In the genomic region with DNA sequence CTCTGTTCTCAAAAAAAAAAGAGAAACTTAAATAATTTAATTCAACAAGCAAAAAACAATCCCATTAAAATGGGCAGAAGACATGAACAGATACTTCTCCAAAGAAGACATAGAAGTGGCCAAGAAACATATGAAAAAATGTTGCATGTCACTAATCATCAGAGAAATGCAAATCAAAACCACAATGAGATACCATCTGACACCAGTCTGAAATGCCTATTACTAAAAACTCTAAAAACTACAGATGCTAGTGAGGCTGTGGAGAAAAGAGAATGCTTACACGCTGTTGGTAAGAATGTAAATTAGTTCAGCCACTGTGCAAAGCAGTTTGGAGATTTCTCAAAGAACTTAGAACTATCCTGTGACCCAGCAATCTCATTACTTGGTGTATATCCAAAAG, we compare ENCODE assay signal across 16 cellular contexts.
"Had no signal": no experiment of that assay in that cellular context is flagged by ENCODE, and none has a peak within 500 bp of the region (broad histone marks: within the 10 kb centered on the region; RNA-seq: fewer than 3 reads in every experiment).

No MANE protein-coding gene starts in this region.

- H3K27me3 ChIP-seq: testis, upper lobe of right lung had no signal

- H3K27ac ChIP-seq: parathyroid adenoma, testis, upper lobe of right lung had no signal

- DNase-seq: activated B cell treated with CpG ODN at 0.5 μM for 24 hours; activated CD4-positive, alpha-beta T cell treated with anti-CD3 and anti-CD28 coated beads, Interleukin-2, amount 10 ng/mL, durations not matched to agents 7 days and 5 days; activated CD8-positive, alpha-beta memory T cell treated with anti-CD3 and anti-CD28 coated beads for 24 hours; activated naive CD4-positive, alpha-beta T cell treated with anti-CD3 and anti-CD28 coated beads, Interleukin-2, amount 10 ng/mL, durations not matched to agents 7 days and 5 days; activated T-cell treated with anti-CD3 and anti-CD28 coated beads for 4 hours; amniotic stem cell; cerebellar nuclear complex; dermis blood vessel endothelial cell; endodermal cell; erythroblast; glutamatergic neuron; stimulated activated CD4-positive, alpha-beta T cell treated with anti-CD3 and anti-CD28 coated beads, Interleukin-4, amount 100 ng/mL, for 1 hour; stimulated activated naive CD8-positive, alpha-beta T cell treated with anti-CD3 and anti-CD28 coated beads, Interleukin-15, amount 100 ng/mL, for 72 hours; testis; upper lobe of right lung had no signal

- H3K4me1 ChIP-seq: parathyroid adenoma, testis, upper lobe of right lung had no signal

- H3K36me3 ChIP-seq: upper lobe of right lung had no signal

- H2AFZ ChIP-seq: parathyroid adenoma had no signal

- H3K9ac ChIP-seq: parathyroid adenoma had no signal

- H3K79me2 ChIP-seq: parathyroid adenoma had no signal

- H3K4me3 ChIP-seq: testis, upper lobe of right lung had no signal

- H3K9me3 ChIP-seq: testis, upper lobe of right lung had no signal

- ATAC-seq: stimulated activated naive CD8-positive, alpha-beta T cell treated with anti-CD3 and anti-CD28 coated beads, Interleukin-15, amount 100 ng/mL, for 72 hours; upper lobe of right lung had no signal
